ENCODE assay signal across 34 cellular contexts in the genomic region with DNA sequence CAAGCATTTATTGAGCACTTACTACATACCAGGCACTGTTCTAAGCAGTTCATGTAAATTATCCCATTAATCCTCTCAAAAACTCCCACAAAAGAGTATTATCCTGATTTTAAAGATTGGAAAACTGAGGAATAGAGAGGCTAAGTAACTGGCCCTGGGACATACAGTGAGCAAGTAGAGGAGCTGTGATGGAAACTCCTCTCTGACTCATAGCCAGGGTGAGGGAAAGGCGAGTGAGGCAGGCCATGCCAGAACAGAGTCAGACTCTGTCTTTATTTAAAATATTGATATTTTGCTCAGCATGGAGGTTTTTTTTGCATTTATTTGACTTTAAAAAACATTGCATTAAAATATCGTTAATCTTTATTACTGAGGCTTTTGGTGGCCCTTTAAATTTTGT.
"Had no signal": no experiment of that assay in that cellular context is flagged by ENCODE, and none has a peak within 500 bp of the region (broad histone marks: within the 10 kb centered on the region; RNA-seq: fewer than 3 reads in every experiment).

No MANE protein-coding gene starts in this region.

- H3K27ac ChIP-seq: brain microvascular endothelial cell, epithelial cell of prostate, gastroesophageal sphincter, left lung, neutrophil, ovary, prostate gland, sigmoid colon, tibial artery, upper lobe of right lung had no signal

- H3K27me3 ChIP-seq: brain microvascular endothelial cell, gastroesophageal sphincter, left lung, ovary, sigmoid colon, tibial artery, upper lobe of right lung had no signal

- H3K4me2 ChIP-seq: smooth muscle cell had no signal

- H3K4me3 Mint-ChIP-seq: activated CD4-positive, alpha-beta memory T cell treated with anti-CD3 and anti-CD28 coated beads for 36 hours; activated CD4-positive, alpha-beta T cell treated with anti-CD3 and anti-CD28 coated beads, Interleukin-2, amount 10 ng/mL, durations not matched to agents 24 days and 14 days; activated T-helper 1 cell treated with anti-CD3 and anti-CD28 coated beads, Interleukin-12 subunit alpha, Interleukin-12 subunit beta, Interleukin-2, Interleukin-4 antibody, amounts not matched to agents 30 ng/mL and 10 ng/mL and 1 ng/mL, durations not matched to agents 14 hours and 24 hours and 36 hours; dendritic cell treated with granulocyte-macrophage colony-stimulating factor and Interleukin-4, amounts not matched to agents 40 ng/mL and 50 ng/mL, for 4 days; nephron progenitor cell; stimulated activated memory B cell treated with anti-CD40 and anti-IgM and Interleukin-4, amounts not matched to agents 10 μg/mL and 1 μg/mL and 100 μg/mL, for 72 hours; stimulated activated naive CD8-positive, alpha-beta T cell treated with anti-CD3 and anti-CD28 coated beads, Interleukin-15, amount 100 ng/mL, for 72 hours; T-helper 17 cell had no signal

- H3K9me3 Mint-ChIP-seq: activated CD4-positive, alpha-beta memory T cell treated with anti-CD3 and anti-CD28 coated beads for 36 hours; activated T-helper 1 cell treated with anti-CD3 and anti-CD28 coated beads, Interleukin-12 subunit alpha, Interleukin-12 subunit beta, Interleukin-2, Interleukin-4 antibody, amounts not matched to agents 30 ng/mL and 10 ng/mL and 1 ng/mL, durations not matched to agents 14 hours and 24 hours and 36 hours had no signal

- H3K4me3 ChIP-seq: gastroesophageal sphincter, left lung, lung, mucosa of descending colon, ovary, prostate gland, sigmoid colon, smooth muscle cell, tibial artery, upper lobe of right lung had no signal

- H3K36me3 ChIP-seq: brain microvascular endothelial cell, neutrophil, ovary, prostate gland, tibial artery, upper lobe of right lung had no signal

- DNase-seq: activated CD4-positive, alpha-beta memory T cell treated with anti-CD3 and anti-CD28 coated beads for 36 hours; activated CD4-positive, alpha-beta T cell treated with anti-CD3 and anti-CD28 coated beads, Interleukin-2, amount 10 ng/mL, durations not matched to agents 24 days and 14 days; activated CD4-positive, CD25-positive, alpha-beta regulatory T cell treated with anti-CD3 and anti-CD28 coated beads, Interleukin-2, amount 50 U/mL, for 72 hours; activated CD8-positive, alpha-beta memory T cell treated with anti-CD3 and anti-CD28 coated beads, Interleukin-2, amount 50 U/mL, for 4 hours; activated gamma-delta T cell treated with Interleukin-2 at 50 U/mL for 16 hours; activated naive CD4-positive, alpha-beta T cell treated with anti-CD3 and anti-CD28 coated beads, Interleukin-2, amount 50 U/mL, for 16 hours; activated T-cell treated with anti-CD3 and anti-CD28 coated beads, Interleukin-2, amount 50 U/mL, for 1 hour; amniotic stem cell; brain microvascular endothelial cell; central memory CD4-positive, alpha-beta T cell; hypothalamus; kidney glomerular epithelial cell; left lung; mucosa of descending colon; nephron progenitor cell; ovary; sigmoid colon; stimulated activated CD4-positive, alpha-beta T cell treated with anti-CD3 and anti-CD28 coated beads, Interleukin-1b, Interleukin-23, amount 100 ng/mL, for 48 hours; stimulated activated CD4-positive, alpha-beta T cell treated with anti-CD3 and anti-CD28 coated beads, Interleukin-4, amount 100 ng/mL, for 4 hours; stimulated activated CD8-positive, alpha-beta memory T cell treated with anti-CD3 and anti-CD28 coated beads, Interleukin-4, amount 100 ng/mL, for 48 hours; stimulated activated naive CD8-positive, alpha-beta T cell treated with anti-CD3 and anti-CD28 coated beads, Interleukin-15, amount 100 ng/mL, for 72 hours; T-helper 17 cell; T1000; tibial artery; upper lobe of right lung had no signal

- H3K4me1 ChIP-seq: gastroesophageal sphincter, left lung, prostate gland, sigmoid colon, tibial artery, upper lobe of right lung had no signal

- H3K4me1 Mint-ChIP-seq: activated CD4-positive, alpha-beta T cell treated with anti-CD3 and anti-CD28 coated beads, Interleukin-2, amount 10 ng/mL, durations not matched to agents 24 days and 14 days; stimulated activated memory B cell treated with anti-CD40 and anti-IgM and Interleukin-4, amounts not matched to agents 10 μg/mL and 1 μg/mL and 100 μg/mL, for 72 hours; stimulated activated naive CD8-positive, alpha-beta T cell treated with anti-CD3 and anti-CD28 coated beads, Interleukin-15, amount 100 ng/mL, for 72 hours; T-helper 17 cell had no signal

- H3K9me3 ChIP-seq: left lung, mucosa of descending colon, neutrophil, ovary, prostate gland, upper lobe of right lung had no signal

- H3K27ac Mint-ChIP-seq: activated CD4-positive, alpha-beta memory T cell treated with anti-CD3 and anti-CD28 coated beads for 36 hours; activated CD4-positive, alpha-beta T cell treated with anti-CD3 and anti-CD28 coated beads, Interleukin-2, amount 10 ng/mL, durations not matched to agents 24 days and 14 days; activated T-helper 1 cell treated with anti-CD3 and anti-CD28 coated beads, Interleukin-12 subunit alpha, Interleukin-12 subunit beta, Interleukin-2, Interleukin-4 antibody, amounts not matched to agents 30 ng/mL and 10 ng/mL and 1 ng/mL, durations not matched to agents 14 hours and 24 hours and 36 hours; dendritic cell treated with granulocyte-macrophage colony-stimulating factor and Interleukin-4, amounts not matched to agents 40 ng/mL and 50 ng/mL, for 4 days; nephron progenitor cell; stimulated activated memory B cell treated with anti-CD40 and anti-IgM and Interleukin-4, amounts not matched to agents 10 μg/mL and 1 μg/mL and 100 μg/mL, for 72 hours; stimulated activated naive CD8-positive, alpha-beta T cell treated with anti-CD3 and anti-CD28 coated beads, Interleukin-15, amount 100 ng/mL, for 72 hours; T-helper 17 cell had no signal

- H3K36me3 Mint-ChIP-seq: activated CD4-positive, alpha-beta memory T cell treated with anti-CD3 and anti-CD28 coated beads for 36 hours; stimulated activated memory B cell treated with anti-CD40 and anti-IgM and Interleukin-4, amounts not matched to agents 10 μg/mL and 1 μg/mL and 100 μg/mL, for 72 hours had no signal
